8 cellular contexts compared by ENCODE assay signal in the genomic region with DNA sequence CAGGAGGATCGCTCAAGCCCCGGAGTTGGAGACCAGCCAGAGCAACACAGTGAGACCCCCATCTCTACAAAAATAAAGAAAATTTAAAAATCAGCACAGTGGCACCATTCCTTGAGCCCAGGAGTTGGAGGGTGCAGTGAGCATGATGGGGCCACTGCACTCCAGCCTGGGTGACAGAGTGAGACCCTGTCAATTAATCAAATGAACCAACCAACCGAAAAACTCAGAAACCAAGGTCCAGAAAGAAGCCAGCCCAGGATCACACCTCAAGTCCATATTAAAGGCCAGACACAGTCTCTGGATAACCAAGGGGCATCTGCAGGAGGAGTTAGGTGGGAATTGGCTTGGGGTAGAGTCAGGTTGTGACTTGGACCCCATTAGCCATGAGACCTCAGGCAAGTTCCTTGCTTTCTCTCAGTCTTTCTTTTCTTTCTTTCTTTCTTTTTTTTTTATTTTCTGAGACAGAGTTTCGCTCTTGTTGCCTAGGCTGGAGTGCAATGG. TPM values are rescaled to one million over a fixed set of nuclear protein-coding genes. Genes with fewer than 3 reads are reported as not detected.
DNase-seq lines count a peak whose midpoint lies in the region; ATAC-seq and TF ChIP-seq lines count a peak whose summit lies in the region.

No MANE protein-coding gene starts in this region.

- H3K79me2 ChIP-seq in hepatocyte (peaks cover 26% of the 10 kb centered on the region), smooth muscle cell (ENCODE audit: low read depth) (peaks cover 20% of the 10 kb centered on the region)

- H3K36me3 Mint-ChIP-seq in activated T-helper 1 cell treated with anti-CD3 and anti-CD28 coated beads, Interleukin-12 subunit alpha, Interleukin-12 subunit beta, Interleukin-2, Interleukin-4 antibody, amounts not matched to agents 30 ng/mL and 10 ng/mL and 1 ng/mL, durations not matched to agents 14 hours and 24 hours and 36 hours (ENCODE audit: low read depth) = peaks cover 1% of the 10 kb centered on the region

- no peaks in the 10 kb centered on the region for H3K27me3 ChIP-seq in hepatocyte
- H3K27me3 ChIP-seq in smooth muscle cell (ENCODE audit: low read depth) = no peaks in the 10 kb centered on the region

- H3K9me2 ChIP-seq in hepatocyte (replicated peaks; ENCODE audit: insufficient read depth) = no peaks in the 10 kb centered on the region

- no peaks in the 10 kb centered on the region for H3K27me3 Mint-ChIP-seq in activated T-helper 1 cell treated with anti-CD3 and anti-CD28 coated beads, Interleukin-12 subunit alpha, Interleukin-12 subunit beta, Interleukin-2, Interleukin-4 antibody, amounts not matched to agents 30 ng/mL and 10 ng/mL and 1 ng/mL, durations not matched to agents 14 hours and 24 hours and 36 hours (ENCODE audit: insufficient read depth)

- H3K9ac ChIP-seq in smooth muscle cell (ENCODE audit: low read depth) = peak overlapping the region; percentile 75

- H3K4me1 ChIP-seq in HEK293 (ENCODE audit: control insufficient read depth, insufficient read depth, low read length) = peaks cover 5% of the 10 kb centered on the region; the same call in 1 of the 2 replicates
- peaks cover 13% of the 10 kb centered on the region for H3K4me1 ChIP-seq in hepatocyte (ENCODE audit: insufficient read depth)
- H3K4me1 ChIP-seq in smooth muscle cell (ENCODE audit: low read depth) = peaks cover 16% of the 10 kb centered on the region

- H3K9me3 Mint-ChIP-seq in activated T-helper 1 cell treated with anti-CD3 and anti-CD28 coated beads, Interleukin-12 subunit alpha, Interleukin-12 subunit beta, Interleukin-2, Interleukin-4 antibody, amounts not matched to agents 30 ng/mL and 10 ng/mL and 1 ng/mL, durations not matched to agents 14 hours and 24 hours and 36 hours = no peaks in the 10 kb centered on the region

- H2AFZ ChIP-seq in hepatocyte = peak overlapping the region; percentile 74
- peak overlapping the region; percentile 67 for H2AFZ ChIP-seq in smooth muscle cell (ENCODE audit: low read depth)

- intact Hi-C loops in activated T-helper 1 cell treated with anti-CD3 and anti-CD28 coated beads, Interleukin-12 subunit alpha, Interleukin-12 subunit beta, Interleukin-2, Interleukin-4 antibody, amounts not matched to agents 30 ng/mL and 10 ng/mL and 1 ng/mL, durations not matched to agents 14 hours and 24 hours and 36 hours (cut with micrococcal nuclease) = no loop called here

- POLR2A ChIA-PET in HEK293 (lab: Yijun Ruan, JAX) = interaction anchor here (0.7 to 2.4 kb wide), 13 partner anchors 8 to 280 kb away, joined by 3 to 16 read pairs (median 5); partner anchors contain the start of genes CAVIN1, MLX, NAGLU and PSMC3IP

- H3K9me3 ChIP-seq in HEK293 (ENCODE audit: control insufficient read depth, insufficient read depth, low read depth, low read length) = no peaks in the 10 kb centered on the region
- no peaks in the 10 kb centered on the region for H3K9me3 ChIP-seq in hepatocyte (ENCODE audit: low read depth)
- no peaks in the 10 kb centered on the region for H3K9me3 ChIP-seq in smooth muscle cell (replicated peaks; ENCODE audit: low read depth)

- ATAC-seq in HG02981 (IDR thresholded peaks at IDR 0.05; ENCODE audit: unreplicated experiment) (no peak), GM21619 (IDR thresholded peaks at IDR 0.05; ENCODE audit: unreplicated experiment) (no peak), GM21381 (IDR thresholded peaks at IDR 0.05; ENCODE audit: unreplicated experiment) (no peak)

- CTCF ChIA-PET in HEK293 (lab: Yijun Ruan, JAX) = interaction anchor here (0.7 to 1.6 kb wide), 8 partner anchors 8 to 390 kb away, joined by 3 to 8 read pairs (median 3); partner anchors contain the start of genes MLX, NAGLU and PSMC3IP

- H3K36me3 ChIP-seq in HEK293 (ENCODE audit: control insufficient read depth in 2 of 2, insufficient read depth in 1 of 2, low read length in 2 of 2) = peaks cover 0 to 4% of the 10 kb centered on the region in 2 experiments; a peak in 2 of 3 replicates
- H3K36me3 ChIP-seq in hepatocyte (replicated peaks; ENCODE audit: insufficient read depth, low read depth) = no peaks in the 10 kb centered on the region
- no peaks in the 10 kb centered on the region for H3K36me3 ChIP-seq in smooth muscle cell (ENCODE audit: low read depth)

- no peaks in the 10 kb centered on the region for H3F3A ChIP-seq in smooth muscle cell (ENCODE audit: low read depth)

- H4K20me1 ChIP-seq in hepatocyte (ENCODE audit: insufficient read depth, poor library complexity, severe bottlenecking) (no peaks in the 10 kb centered on the region), smooth muscle cell (ENCODE audit: low read depth) (peaks cover 6% of the 10 kb centered on the region)

- H3K4me3 Mint-ChIP-seq in activated T-helper 1 cell treated with anti-CD3 and anti-CD28 coated beads, Interleukin-12 subunit alpha, Interleukin-12 subunit beta, Interleukin-2, Interleukin-4 antibody, amounts not matched to agents 30 ng/mL and 10 ng/mL and 1 ng/mL, durations not matched to agents 14 hours and 24 hours and 36 hours = peak overlapping the region; percentile 94

- WGBS in hepatocyte (ENCODE audit: low lambda C conversion rate, missing lambda C conversion rate) = 33% methylated on average over 4 of the region's 4 CpGs
- 38% methylated on average over 4 of the region's 4 CpGs for WGBS in smooth muscle cell (ENCODE audit: low lambda C conversion rate)

- DNase-seq in activated T-helper 1 cell treated with anti-CD3 and anti-CD28 coated beads, Interleukin-12 subunit alpha, Interleukin-12 subunit beta, Interleukin-2, Interleukin-4 antibody, amounts not matched to agents 30 ng/mL and 10 ng/mL and 1 ng/mL, durations not matched to agents 14 hours and 24 hours and 36 hours (ENCODE audit: low spot score) = no peak
- no peak for DNase-seq in hepatocyte (ENCODE audit: low spot score)
- DNase-seq in smooth muscle cell (lab: John Stamatoyannopoulos, UW; ENCODE audit: unreplicated experiment) = no peak
- no peak for DNase-seq in NCI-H146 (lab: John Stamatoyannopoulos, UW)

- peak overlapping the region; percentile 98 for H3K4me2 ChIP-seq in hepatocyte
- H3K4me2 ChIP-seq in smooth muscle cell = peak overlapping the region; percentile 96

- peak overlapping the region; percentile 95 for H3K27ac ChIP-seq in HEK293 (ENCODE audit: extremely low read depth, low read depth, low read length)
- peak overlapping the region; percentile 96 for H3K27ac ChIP-seq in hepatocyte
- H3K27ac ChIP-seq in smooth muscle cell (ENCODE audit: low read depth) = peak overlapping the region; percentile 32

- peak overlapping the region; percentile 95 for H3K27ac Mint-ChIP-seq in activated T-helper 1 cell treated with anti-CD3 and anti-CD28 coated beads, Interleukin-12 subunit alpha, Interleukin-12 subunit beta, Interleukin-2, Interleukin-4 antibody, amounts not matched to agents 30 ng/mL and 10 ng/mL and 1 ng/mL, durations not matched to agents 14 hours and 24 hours and 36 hours

- H3K4me1 Mint-ChIP-seq in activated T-helper 1 cell treated with anti-CD3 and anti-CD28 coated beads, Interleukin-12 subunit alpha, Interleukin-12 subunit beta, Interleukin-2, Interleukin-4 antibody, amounts not matched to agents 30 ng/mL and 10 ng/mL and 1 ng/mL, durations not matched to agents 14 hours and 24 hours and 36 hours (ENCODE audit: low read depth) = peaks cover 6% of the 10 kb centered on the region

- H3K4me3 ChIP-seq in HEK293 (ENCODE audit: low read depth, low read length) = peak overlapping the region; percentile 68
- H3K4me3 ChIP-seq in hepatocyte = peak overlapping the region; percentile 77
- H3K4me3 ChIP-seq in smooth muscle cell = peak overlapping the region; percentile 69

- TF ChIP-seq CTCF in HEK293 (tag by site-specific recombination; IDR thresholded peaks at IDR 0.05) = no peak
- no peak for TF ChIP-seq CTCF in hepatocyte (IDR thresholded peaks at IDR 0.05; ENCODE audit: poor library complexity)
- TF ChIP-seq CTCF in smooth muscle cell (IDR thresholded peaks at IDR 0.05; ENCODE audit: borderline replicate concordance, insufficient read depth, poor library complexity, severe bottlenecking) = no peak

TF ChIP-seq in HEK293, 187 proteins besides CTCF, POLR2A, EP300 and RAD21 (continues in another document):
- TF ChIP-seq ZBTB7A (tag by site-specific recombination; IDR thresholded peaks at IDR 0.05; ENCODE audit: low read depth) = no peak; the same call in none of the 2 replicates
- no peak for TF ChIP-seq ZNF157 (tag by site-specific recombination; IDR thresholded peaks at IDR 0.05)

RNA-seq across cellular contexts. Expression of gene HSD17B1, which starts 2.4 kb away (rescaled TPM):
- 0.49 and 0.78 TPM in 2 replicates for total RNA-seq in activated T-helper 1 cell treated with anti-CD3 and anti-CD28 coated beads, Interleukin-12 subunit alpha, Interleukin-12 subunit beta, Interleukin-2, Interleukin-4 antibody, amounts not matched to agents 30 ng/mL and 10 ng/mL and 1 ng/mL, durations not matched to agents 14 hours and 24 hours and 36 hours
- 0.12 and 2.7 TPM in 2 replicates for total RNA-seq in hepatocyte
- polyA plus RNA-seq in hepatocyte = 4.8 and 6.6 TPM in 2 replicates
- 0.40 TPM in 1 of 2 replicates, not detected in the other for total RNA-seq in smooth muscle cell
- 3.3 and 3.5 TPM in 2 replicates for polyA plus RNA-seq in smooth muscle cell

RNA-seq across cellular contexts. Expression of gene COASY, which starts 6.8 kb away (rescaled TPM):
- total RNA-seq in activated T-helper 1 cell treated with anti-CD3 and anti-CD28 coated beads, Interleukin-12 subunit alpha, Interleukin-12 subunit beta, Interleukin-2, Interleukin-4 antibody, amounts not matched to agents 30 ng/mL and 10 ng/mL and 1 ng/mL, durations not matched to agents 14 hours and 24 hours and 36 hours = 93.1 and 95.4 TPM in 2 replicates
- total RNA-seq in hepatocyte (27.7 and 33.9 TPM in 2 replicates), smooth muscle cell (16.0 and 23.2 TPM in 2 replicates)
- polyA plus RNA-seq in hepatocyte (91.6 and 93.9 TPM in 2 replicates), smooth muscle cell (65.0 and 68.2 TPM in 2 replicates)

RNA-seq across cellular contexts. Expression of gene MLX, which starts 11.7 kb away (rescaled TPM):
- total RNA-seq in activated T-helper 1 cell treated with anti-CD3 and anti-CD28 coated beads, Interleukin-12 subunit alpha, Interleukin-12 subunit beta, Interleukin-2, Interleukin-4 antibody, amounts not matched to agents 30 ng/mL and 10 ng/mL and 1 ng/mL, durations not matched to agents 14 hours and 24 hours and 36 hours = 74.1 and 75.4 TPM in 2 replicates
- total RNA-seq in hepatocyte (29.7 and 34.0 TPM in 2 replicates), smooth muscle cell (21.6 and 30.1 TPM in 2 replicates)
- polyA plus RNA-seq in hepatocyte (33.1 and 39.5 TPM in 2 replicates), smooth muscle cell (21.1 and 26.4 TPM in 2 replicates)

RNA-seq across cellular contexts. Expression of gene NAGLU, which starts 19.1 kb away (rescaled TPM):
- total RNA-seq in activated T-helper 1 cell treated with anti-CD3 and anti-CD28 coated beads, Interleukin-12 subunit alpha, Interleukin-12 subunit beta, Interleukin-2, Interleukin-4 antibody, amounts not matched to agents 30 ng/mL and 10 ng/mL and 1 ng/mL, durations not matched to agents 14 hours and 24 hours and 36 hours = 18.2 and 20.8 TPM in 2 replicates
- 76.4 and 78.1 TPM in 2 replicates for total RNA-seq in hepatocyte
- polyA plus RNA-seq in hepatocyte = 121 and 152 TPM in 2 replicates
- total RNA-seq in smooth muscle cell = 23.0 and 27.2 TPM in 2 replicates
- polyA plus RNA-seq in smooth muscle cell = 39.9 and 51.6 TPM in 2 replicates

RNA-seq across cellular contexts. Expression of gene PSMC3IP, which starts 22.4 kb away (rescaled TPM):
- total RNA-seq in activated T-helper 1 cell treated with anti-CD3 and anti-CD28 coated beads, Interleukin-12 subunit alpha, Interleukin-12 subunit beta, Interleukin-2, Interleukin-4 antibody, amounts not matched to agents 30 ng/mL and 10 ng/mL and 1 ng/mL, durations not matched to agents 14 hours and 24 hours and 36 hours = 27.6 and 31.5 TPM in 2 replicates
- total RNA-seq in hepatocyte (1.5 and 1.9 TPM in 2 replicates), smooth muscle cell (5.2 and 5.3 TPM in 2 replicates)
- polyA plus RNA-seq in hepatocyte (3.7 and 4.2 TPM in 2 replicates), smooth muscle cell (7.7 and 10.0 TPM in 2 replicates)

Comparison
In these comparisons a context has a peak if more than half of its experiments do, and no peak if none do; other contexts are left out.
1. H3K27ac ChIP-seq: peak in every context shown above with its lines; median percentile 96 in hepatocyte; 95 in HEK293; 32 in smooth muscle cell.